23 cellular contexts compared by ENCODE assay signal in genomic region chr1:36732038-36732402, GRCh38.
"Had no signal": no experiment of that assay in that cellular context is flagged by ENCODE, and none has a peak within 500 bp of the region (broad histone marks: within the 10 kb centered on the region; RNA-seq: fewer than 3 reads in every experiment).

No MANE protein-coding gene starts in this region.

- H3K4me3 Mint-ChIP-seq: naive thymus-derived CD4-positive, alpha-beta T cell; natural killer cell treated with Interleukin-12 subunit alpha and Interleukin-12 subunit beta and Interleukin-15 and Interleukin-18, amount 100 ng/mL, for 72 hours; stimulated activated memory B cell treated with anti-CD40 and anti-IgM and Interleukin-4, amounts not matched to agents 10 μg/mL and 1 μg/mL and 100 μg/mL, for 72 hours; stimulated activated naive CD8-positive, alpha-beta T cell treated with anti-CD3 and anti-CD28 coated beads, Interleukin-15, amount 100 ng/mL, for 72 hours; type B pancreatic cell had no signal

- ATAC-seq: mucosa of descending colon; naive thymus-derived CD4-positive, alpha-beta T cell; natural killer cell treated with Interleukin-12 subunit alpha and Interleukin-12 subunit beta and Interleukin-15 and Interleukin-18, amount 100 ng/mL, for 72 hours; psoas muscle; right lobe of liver; stimulated activated memory B cell treated with anti-CD40 and anti-IgM and Interleukin-4, amounts not matched to agents 10 μg/mL and 1 μg/mL and 100 μg/mL, for 72 hours had no signal

- H3K9ac ChIP-seq: parathyroid adenoma had no signal

- H3K27ac ChIP-seq: left ventricle myocardium inferior, parathyroid adenoma, psoas muscle, right lobe of liver, tibial nerve, uterus had no signal

- H3K36me3 Mint-ChIP-seq: naive thymus-derived CD4-positive, alpha-beta T cell; natural killer cell treated with Interleukin-12 subunit alpha and Interleukin-12 subunit beta and Interleukin-15 and Interleukin-18, amount 100 ng/mL, for 72 hours; stimulated activated memory B cell treated with anti-CD40 and anti-IgM and Interleukin-4, amounts not matched to agents 10 μg/mL and 1 μg/mL and 100 μg/mL, for 72 hours; type B pancreatic cell had no signal

- H3K9me3 ChIP-seq: left ventricle myocardium inferior, mucosa of descending colon, psoas muscle, right lobe of liver, tibial nerve, uterus had no signal

- H3K4me2 ChIP-seq: smooth muscle cell had no signal

- H3K9me3 Mint-ChIP-seq: naive thymus-derived CD4-positive, alpha-beta T cell; natural killer cell treated with Interleukin-12 subunit alpha and Interleukin-12 subunit beta and Interleukin-15 and Interleukin-18, amount 100 ng/mL, for 72 hours; stimulated activated memory B cell treated with anti-CD40 and anti-IgM and Interleukin-4, amounts not matched to agents 10 μg/mL and 1 μg/mL and 100 μg/mL, for 72 hours; stimulated activated naive CD8-positive, alpha-beta T cell treated with anti-CD3 and anti-CD28 coated beads, Interleukin-15, amount 100 ng/mL, for 72 hours had no signal

- H3K4me3 ChIP-seq: left ventricle myocardium inferior, lung, mucosa of descending colon, psoas muscle, right lobe of liver, smooth muscle cell, tibial nerve, uterus had no signal

- DNase-seq: hypothalamus; left ventricle myocardium inferior; midbrain; mucosa of descending colon; naive thymus-derived CD4-positive, alpha-beta T cell; occipital lobe; psoas muscle; right lobe of liver; stimulated activated CD4-positive, alpha-beta T cell treated with anti-CD3 and anti-CD28 coated beads, Interleukin-1b, Interleukin-23, amount 100 ng/mL, for 48 hours; stimulated activated CD4-positive, alpha-beta T cell treated with anti-CD3 and anti-CD28 coated beads, Interleukin-2, amount 100 ng/mL, for 48 hours; stimulated activated CD4-positive, alpha-beta T cell treated with anti-CD3 and anti-CD28 coated beads, Interleukin-4, amount 100 ng/mL, for 4 hours; stimulated activated CD8-positive, alpha-beta memory T cell treated with anti-CD3 and anti-CD28 coated beads, Interleukin-4, amount 100 ng/mL, for 48 hours; stimulated activated naive CD4-positive, alpha-beta T cell treated with Interleukin-2 at 50 U/mL for 16 hours; stimulated activated naive CD8-positive, alpha-beta T cell treated with anti-CD3 and anti-CD28 coated beads, Interleukin-15, amount 100 ng/mL, for 72 hours; substantia nigra; uterus had no signal

- H3K4me1 ChIP-seq: left ventricle myocardium inferior, parathyroid adenoma, psoas muscle, right lobe of liver, tibial nerve, uterus had no signal

- H3K79me2 ChIP-seq: parathyroid adenoma had no signal

- H2AFZ ChIP-seq: parathyroid adenoma had no signal

- H3K4me1 Mint-ChIP-seq: stimulated activated memory B cell treated with anti-CD40 and anti-IgM and Interleukin-4, amounts not matched to agents 10 μg/mL and 1 μg/mL and 100 μg/mL, for 72 hours; stimulated activated naive CD8-positive, alpha-beta T cell treated with anti-CD3 and anti-CD28 coated beads, Interleukin-15, amount 100 ng/mL, for 72 hours had no signal

- H3K27ac Mint-ChIP-seq: naive thymus-derived CD4-positive, alpha-beta T cell; natural killer cell treated with Interleukin-12 subunit alpha and Interleukin-12 subunit beta and Interleukin-15 and Interleukin-18, amount 100 ng/mL, for 72 hours; stimulated activated memory B cell treated with anti-CD40 and anti-IgM and Interleukin-4, amounts not matched to agents 10 μg/mL and 1 μg/mL and 100 μg/mL, for 72 hours; type B pancreatic cell had no signal

- H3K36me3 ChIP-seq: left ventricle myocardium inferior, right lobe of liver, tibial nerve, uterus had no signal

- H3K27me3 ChIP-seq: right lobe of liver, tibial nerve, uterus had no signal
